6 cellular contexts compared by ENCODE assay signal in genomic region chr17:46492021-46492420, GRCh38. TPM values are rescaled to one million over a fixed set of nuclear protein-coding genes. Genes with fewer than 3 reads are reported as not detected.
DNase-seq lines count a peak whose midpoint lies in the region; ATAC-seq, FAIRE-seq and TF ChIP-seq lines count a peak whose summit lies in the region.
"Not testable (repeated sequence)": the region's sequence is repeated elsewhere in the genome, so short reads cannot be mapped to it uniquely, and the experiment has no call there.

No MANE protein-coding gene starts in this region.

- not testable (repeated sequence) for H3K9me1 ChIP-seq in endothelial cell of umbilical vein (replicated peaks; ENCODE audit: control insufficient read depth, extremely low read depth, insufficient read depth, low read length)

- not testable (repeated sequence) for H3K36me3 ChIP-seq in endothelial cell of umbilical vein (ENCODE audit: control insufficient read depth in 2 of 2, extremely low read depth in 1 of 2, insufficient read depth in 2 of 2, low read length in 2 of 2)
- H3K36me3 ChIP-seq in heart left ventricle (peaks cover 0 to 16% (median 0%) of the 10 kb centered on the region in 9 donors), upper lobe of right lung (peaks cover 11% of the 10 kb centered on the region)

- not testable (repeated sequence) for H3K4me3 ChIP-seq in endothelial cell of umbilical vein (replicated peaks in 1 of 3; ENCODE audit: insufficient read depth in 1 of 3, low read depth in 1 of 3, low read length in 3 of 3); heart left ventricle; upper lobe of right lung

- not testable (repeated sequence) for H3K9me3 ChIP-seq in endothelial cell of umbilical vein (replicated peaks; ENCODE audit: control insufficient read depth, insufficient read depth, low read length); heart left ventricle; upper lobe of right lung

- intact Hi-C loops in activated CD4-positive, alpha-beta memory T cell treated with anti-CD3 and anti-CD28 coated beads for 36 hours (cut with micrococcal nuclease); endothelial cell of umbilical vein (cut with micrococcal nuclease); heart left ventricle (cut with DNase I); upper lobe of right lung (cut with DNase I): not testable (repeated sequence)

- POLR2A ChIA-PET in activated CD4-positive, alpha-beta memory T cell treated with anti-CD3 and anti-CD28 coated beads for 36 hours (lab: Charles Lee); endothelial cell of umbilical vein (lab: Charles Lee): not testable (repeated sequence)

- H2AFZ ChIP-seq in endothelial cell of umbilical vein (ENCODE audit: low read depth, low read length) = not testable (repeated sequence)

- WGBS in heart left ventricle, 4 donors = 89 to 99% (median 97%) methylated on average over 11 to 12 of the region's 16 CpGs

- ATAC-seq in heart left ventricle, upper lobe of right lung: not testable (repeated sequence)

- BruUV-seq in endothelial cell of umbilical vein (replicated peaks; lab: Mats Ljungman, UMichigan) = TSS peak; percentile 53

- not testable (repeated sequence) for H3K27me3 ChIP-seq in endothelial cell of umbilical vein (ENCODE audit: control insufficient read depth in 2 of 2, insufficient read depth in 2 of 2, low read length in 2 of 2); heart left ventricle; upper lobe of right lung

- H3K9ac ChIP-seq in endothelial cell of umbilical vein (replicated peaks; ENCODE audit: extremely low read depth, insufficient read depth, low read length) = not testable (repeated sequence)

- not testable (repeated sequence) for H3K4me3 Mint-ChIP-seq in activated CD4-positive, alpha-beta memory T cell treated with anti-CD3 and anti-CD28 coated beads for 36 hours

- H3K27ac Mint-ChIP-seq in activated CD4-positive, alpha-beta memory T cell treated with anti-CD3 and anti-CD28 coated beads for 36 hours = not testable (repeated sequence)

- peak; percentile 8 for DNase-seq in activated CD4-positive, alpha-beta memory T cell treated with anti-CD3 and anti-CD28 coated beads for 36 hours
- DNase-seq in endothelial cell of umbilical vein (ENCODE audit: low read depth, low spot score) = not testable (repeated sequence)
- peak in 3 of 5 donors; percentile 6 to 63 (median 19) for DNase-seq in heart left ventricle
- peak; percentile 0 for DNase-seq in kidney tubule cell (ENCODE audit: low spot score)
- DNase-seq in mesenteric fat pad (ENCODE audit: low spot score) = peak; percentile 89
- DNase-seq in upper lobe of right lung = peak; percentile 60

- H3K27ac ChIP-seq in endothelial cell of umbilical vein (ENCODE audit: insufficient read depth, low read depth, low read length); heart left ventricle; upper lobe of right lung: not testable (repeated sequence)

- not testable (repeated sequence) for H3K27me3 Mint-ChIP-seq in activated CD4-positive, alpha-beta memory T cell treated with anti-CD3 and anti-CD28 coated beads for 36 hours

- dilution Hi-C loops in endothelial cell of umbilical vein (cut with MboI; ENCODE audit: extremely low pct_ligation_motif_present, low sequenced_read_pairs) = not testable (repeated sequence)

- FAIRE-seq in endothelial cell of umbilical vein (lab: Jason Lieb, UNC) = not testable (repeated sequence)

- H3K4me2 ChIP-seq in endothelial cell of umbilical vein (ENCODE audit: insufficient read depth, low read length) = not testable (repeated sequence)

- H4K20me1 ChIP-seq in endothelial cell of umbilical vein (replicated peaks; ENCODE audit: control insufficient read depth, extremely low read depth, insufficient read depth, low read length) = not testable (repeated sequence)

- H3K4me1 ChIP-seq in endothelial cell of umbilical vein (ENCODE audit: control insufficient read depth, extremely low read depth, insufficient read depth, low read length); heart left ventricle; upper lobe of right lung: not testable (repeated sequence)

- TF ChIP-seq POLR2A in endothelial cell of umbilical vein (IDR thresholded peaks at IDR 0.05; ENCODE audit: low read depth, low read length); heart left ventricle (IDR thresholded peaks at IDR 0.05): not testable (repeated sequence)

- H3K36me3 Mint-ChIP-seq in activated CD4-positive, alpha-beta memory T cell treated with anti-CD3 and anti-CD28 coated beads for 36 hours = not testable (repeated sequence)

- not testable (repeated sequence) for TF ChIP-seq CTCF in endothelial cell of umbilical vein (IDR thresholded peaks at IDR 0.05; ENCODE audit: extremely low read depth in 1 of 2, insufficient read depth in 1 of 2, low read depth in 1 of 2, low read length in 2 of 2); heart left ventricle (IDR thresholded peaks at IDR 0.05); upper lobe of right lung (IDR thresholded peaks at IDR 0.05)

- H3K4me1 Mint-ChIP-seq in activated CD4-positive, alpha-beta memory T cell treated with anti-CD3 and anti-CD28 coated beads for 36 hours (ENCODE audit: low read depth) = not testable (repeated sequence)

- CTCF ChIA-PET in activated CD4-positive, alpha-beta memory T cell treated with anti-CD3 and anti-CD28 coated beads for 36 hours (lab: Charles Lee); endothelial cell of umbilical vein (lab: Charles Lee): not testable (repeated sequence)

- not testable (repeated sequence) for H3K79me2 ChIP-seq in endothelial cell of umbilical vein (ENCODE audit: control insufficient read depth, insufficient read depth, low read length)

- H3K9me3 Mint-ChIP-seq in activated CD4-positive, alpha-beta memory T cell treated with anti-CD3 and anti-CD28 coated beads for 36 hours = not testable (repeated sequence)

RNA-seq across cellular contexts. Expression of gene LRRC37A2, which starts 20.2 kb away (rescaled TPM):
- 10 to 100 TPM; 11.1 to 11.2 TPM for total RNA-seq in activated CD4-positive, alpha-beta memory T cell treated with anti-CD3 and anti-CD28 coated beads for 36 hours
- total RNA-seq in endothelial cell of umbilical vein (3.4 and 11.2 TPM in 2 replicates), heart left ventricle (1 to 10 TPM; 2.3 to 9.0 (median 4.2) TPM), mesenteric fat pad (12.4 TPM), upper lobe of right lung (11.7 TPM)
- polyA plus RNA-seq in endothelial cell of umbilical vein (5.6 and 6.5 TPM in 2 replicates), heart left ventricle (1 to 10 TPM; 1.3 to 4.8 TPM)
- 5.5 and 6.1 TPM in 2 replicates for polyA plus RNA-seq in endothelial cell of umbilical vein (2011; cell fraction: cytosol; rRNA removed)
- polyA plus RNA-seq in endothelial cell of umbilical vein (2011; cell fraction: nucleus; rRNA removed) = 38.9 and 41.8 TPM in 2 replicates
- 5.0 and 5.5 TPM in 2 replicates for polyA plus RNA-seq in endothelial cell of umbilical vein (2012)
- polyA minus RNA-seq in endothelial cell of umbilical vein = 20.9 and 24.2 TPM in 2 replicates
- 2.7 TPM for polyA minus RNA-seq in endothelial cell of umbilical vein (2011; cell fraction: cytosol; rRNA and poly(A)+ RNA removed)
- polyA minus RNA-seq in endothelial cell of umbilical vein (2011; cell fraction: nucleus; rRNA and poly(A)+ RNA removed) = 46.3 and 62.8 TPM in 2 replicates
